Comparison of ENCODE assay signal across 1 cellular context in the genomic region with DNA sequence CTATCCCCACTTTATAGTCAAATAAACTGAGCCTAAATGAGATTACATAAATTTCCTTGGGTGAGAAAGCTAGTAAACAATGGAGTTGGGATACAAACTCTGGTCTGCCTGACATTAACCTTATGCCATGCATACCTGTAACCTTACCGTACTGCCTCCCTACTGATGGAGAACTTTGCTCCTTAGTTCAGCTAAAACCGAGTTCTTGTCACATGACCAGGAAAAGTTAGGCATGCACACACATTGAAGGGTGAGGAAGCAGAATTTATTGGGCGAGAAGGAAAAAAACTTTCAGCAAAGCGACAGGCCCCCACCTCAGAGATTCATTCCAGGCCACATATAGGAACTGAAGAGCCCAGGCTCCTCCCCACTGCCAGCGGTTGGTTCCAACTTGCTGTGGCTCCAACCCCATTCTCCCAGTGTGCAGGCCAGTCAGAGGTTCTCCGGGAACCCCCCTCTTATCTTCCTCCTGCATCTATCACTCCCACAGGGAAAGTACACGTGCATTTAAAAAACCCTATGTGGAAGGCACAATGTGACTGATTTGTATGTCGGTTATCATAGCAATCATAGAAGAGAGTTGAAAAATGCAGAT.
TF ChIP-seq lines count a peak whose summit lies in the region.

No MANE protein-coding gene starts in this region.

TF ChIP-seq in SK-N-SH treated with all-trans-retinoic acid at 6 μM for 48 hours, 23 proteins besides CTCF, POLR2A, EP300 and RAD21 (continued from another document):
- no peak for TF ChIP-seq TSHZ2 (CRISPR knock-in tag; IDR thresholded peaks at IDR 0.05)
- TF ChIP-seq, protein P1, sequence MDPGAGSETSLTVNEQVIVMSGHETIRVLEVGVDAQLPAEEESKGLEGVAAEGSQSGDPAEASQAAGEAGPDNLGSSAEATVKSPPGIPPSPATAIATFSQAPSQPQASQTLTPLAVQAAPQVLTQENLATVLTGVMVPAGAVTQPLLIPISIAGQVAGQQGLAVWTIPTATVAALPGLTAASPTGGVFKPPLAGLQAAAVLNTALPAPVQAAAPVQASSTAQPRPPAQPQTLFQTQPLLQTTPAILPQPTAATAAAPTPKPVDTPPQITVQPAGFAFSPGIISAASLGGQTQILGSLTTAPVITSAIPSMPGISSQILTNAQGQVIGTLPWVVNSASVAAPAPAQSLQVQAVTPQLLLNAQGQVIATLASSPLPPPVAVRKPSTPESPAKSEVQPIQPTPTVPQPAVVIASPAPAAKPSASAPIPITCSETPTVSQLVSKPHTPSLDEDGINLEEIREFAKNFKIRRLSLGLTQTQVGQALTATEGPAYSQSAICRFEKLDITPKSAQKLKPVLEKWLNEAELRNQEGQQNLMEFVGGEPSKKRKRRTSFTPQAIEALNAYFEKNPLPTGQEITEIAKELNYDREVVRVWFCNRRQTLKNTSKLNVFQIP (CRISPR knock-in tag; IDR thresholded peaks at IDR 0.05; ENCODE audit: borderline replicate concordance, low read depth), result no peak
- TF ChIP-seq TCF4 (CRISPR knock-in tag; IDR thresholded peaks at IDR 0.05; ENCODE audit: borderline replicate concordance), result no peak
- no peak for TF ChIP-seq CSDC2 (CRISPR knock-in tag; IDR thresholded peaks at IDR 0.05)
